ENCODE assay signal across 11 cellular contexts in genomic region chr1:3904843-3905185, GRCh38.
"Had no signal": no experiment of that assay in that cellular context is flagged by ENCODE, and none has a peak within 500 bp of the region (broad histone marks: within the 10 kb centered on the region; RNA-seq: fewer than 3 reads in every experiment).

No MANE protein-coding gene starts in this region.

- H3K36me3 Mint-ChIP-seq: stimulated activated memory B cell treated with anti-CD40 and anti-IgM and Interleukin-4, amounts not matched to agents 10 μg/mL and 1 μg/mL and 100 μg/mL, for 72 hours had no signal

- H3K4me1 ChIP-seq: foreskin keratinocyte had no signal

- H3K9me3 ChIP-seq: esophagus squamous epithelium, ovary, tibial artery had no signal

- H3K27ac Mint-ChIP-seq: stimulated activated memory B cell treated with anti-CD40 and anti-IgM and Interleukin-4, amounts not matched to agents 10 μg/mL and 1 μg/mL and 100 μg/mL, for 72 hours had no signal

- DNase-seq: activated CD4-positive, alpha-beta T cell treated with anti-CD3 and anti-CD28 coated beads, Interleukin-2, amount 50 U/mL, for 48 hours; activated CD8-positive, alpha-beta memory T cell treated with anti-CD3 and anti-CD28 coated beads, Interleukin-2, amount 50 U/mL, for 48 hours; activated naive CD4-positive, alpha-beta T cell treated with Interleukin-2 at 50 U/mL for 16 hours; esophagus squamous epithelium; foreskin keratinocyte; mammary epithelial cell; ovary; tibial artery had no signal

- H3K4me3 Mint-ChIP-seq: nephron; stimulated activated memory B cell treated with anti-CD40 and anti-IgM and Interleukin-4, amounts not matched to agents 10 μg/mL and 1 μg/mL and 100 μg/mL, for 72 hours had no signal

- H3K27me3 ChIP-seq: cardiac muscle cell, foreskin keratinocyte, ovary had no signal

- ATAC-seq: foreskin keratinocyte; stimulated activated memory B cell treated with anti-CD40 and anti-IgM and Interleukin-4, amounts not matched to agents 10 μg/mL and 1 μg/mL and 100 μg/mL, for 72 hours had no signal

- H3K36me3 ChIP-seq: cardiac muscle cell, esophagus squamous epithelium, ovary, tibial artery had no signal

- H3K4me3 ChIP-seq: cardiac muscle cell, esophagus squamous epithelium, ovary, tibial artery had no signal

- H3K9me3 Mint-ChIP-seq: nephron; stimulated activated memory B cell treated with anti-CD40 and anti-IgM and Interleukin-4, amounts not matched to agents 10 μg/mL and 1 μg/mL and 100 μg/mL, for 72 hours had no signal

- H3K27ac ChIP-seq: cardiac muscle cell, esophagus squamous epithelium, foreskin keratinocyte, ovary, tibial artery had no signal
